19 cellular contexts compared by ENCODE assay signal in the genomic region with DNA sequence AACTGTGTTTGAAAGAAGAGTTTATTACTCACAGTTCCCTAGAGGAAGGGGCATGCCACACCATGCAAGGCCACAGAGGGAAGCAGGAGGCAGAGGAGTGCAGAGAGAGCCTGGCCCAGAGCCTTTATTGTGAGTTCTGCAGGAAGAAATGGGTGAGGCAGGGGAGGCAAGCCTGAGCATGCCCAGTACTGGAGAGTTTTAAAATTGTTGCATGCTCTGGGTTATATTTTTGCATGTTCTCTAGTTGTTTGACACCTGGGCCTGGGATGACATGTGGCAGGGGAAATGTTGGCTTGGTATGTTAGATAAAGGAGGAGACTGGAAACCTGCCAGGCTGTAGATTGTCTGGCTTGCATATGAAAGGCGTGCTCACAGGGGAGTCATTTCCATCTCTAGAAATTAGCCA. TPM values are rescaled to one million over a fixed set of nuclear protein-coding genes. Genes with fewer than 3 reads are reported as not detected.
A peak's percentile ranks its signal among the peaks of the same experiment; 100 is the strongest.
DNase-seq lines count a peak whose midpoint lies in the region; ATAC-seq and TF ChIP-seq lines count a peak whose summit lies in the region.
"Had no signal": no experiment of that assay in that cellular context is flagged by ENCODE, and none has a peak within 500 bp of the region (broad histone marks: within the 10 kb centered on the region; RNA-seq: fewer than 3 reads in every experiment).

No MANE protein-coding gene starts in this region.

- no peak overlapping the region for H3K4me3 Mint-ChIP-seq in mesothelial cell of epicardium
- H3K4me3 Mint-ChIP-seq: activated naive CD4-positive, alpha-beta T cell treated with anti-CD3 and anti-CD28 coated beads, Interleukin-2, amount 50 U/mL, for 24 hours; activated T-cell treated with anti-CD3 and anti-CD28 coated beads, Interleukin-2, amount 50 U/mL, for 4 hours had no signal

- peak; percentile 17 for DNase-seq in COLO668 (lab: John Stamatoyannopoulos, UW; ENCODE audit: unreplicated experiment)
- peak; percentile 14 for DNase-seq in HFF-Myc (ENCODE audit: extremely low read depth, low read depth)
- peak; percentile 95 for DNase-seq in NCI-H2171 treated with DMSO at 0.1 percent for 48 hours (lab: John Stamatoyannopoulos, UW)
- DNase-seq in dermis blood vessel endothelial cell: peak; percentile 7
- DNase-seq in GM10266 (ENCODE audit: extremely low spot score): no peak
- DNase-seq in T-helper 1 cell: no peak
- no peak for DNase-seq in mesothelial cell of epicardium (ENCODE audit: low spot score in 2 of 2, unreplicated experiment in 2 of 2)
- DNase-seq: activated T-cell treated with anti-CD3 and anti-CD28 coated beads, Interleukin-2, amount 50 U/mL, for 4 hours; GF-D8; left ventricle myocardium inferior; MG63; pancreas; stimulated activated CD4-positive, alpha-beta T cell treated with anti-CD3 and anti-CD28 coated beads, Interleukin-4, amount 100 ng/mL, for 4 hours had no signal

- H3K9me3 Mint-ChIP-seq in mesothelial cell of epicardium: peaks cover 25% of the 10 kb centered on the region

- H3K4me3 ChIP-seq in HFF-Myc (replicated peaks; ENCODE audit: low read depth, low read length): no peak overlapping the region
- H3K4me3 ChIP-seq: left ventricle myocardium inferior, MG63, pancreas, SK-N-MC, skin epidermis, thoracic aorta had no signal

- no peaks in the 10 kb centered on the region for H3K36me3 Mint-ChIP-seq in mesothelial cell of epicardium
- H3K36me3 Mint-ChIP-seq: activated naive CD4-positive, alpha-beta T cell treated with anti-CD3 and anti-CD28 coated beads, Interleukin-2, amount 50 U/mL, for 24 hours had no signal

- ATAC-seq in activated CD4-positive, CD25-positive, alpha-beta regulatory T cell treated with anti-CD3 and anti-CD28 coated beads, Interleukin-2, amount 50 U/mL, for 24 hours: no peak
- ATAC-seq: activated T-cell treated with anti-CD3 and anti-CD28 coated beads, Interleukin-2, amount 50 U/mL, for 4 hours; pancreas had no signal

- no peak overlapping the region for H3K27ac Mint-ChIP-seq in mesothelial cell of epicardium
- H3K27ac Mint-ChIP-seq: activated naive CD4-positive, alpha-beta T cell treated with anti-CD3 and anti-CD28 coated beads, Interleukin-2, amount 50 U/mL, for 24 hours had no signal

- TF ChIP-seq CTCF in HFF-Myc (IDR thresholded peaks at IDR 0.05; ENCODE audit: low read depth, low read length, missing control alignments) (no peak), GM10266 (IDR thresholded peaks at IDR 0.05; ENCODE audit: control insufficient read depth, insufficient read depth, low read depth, missing control alignments) (no peak), mesothelial cell of epicardium (IDR thresholded peaks at IDR 0.05; ENCODE audit: unreplicated experiment) (no peak)

- peaks cover 34% of the 10 kb centered on the region for H3K27me3 Mint-ChIP-seq in mesothelial cell of epicardium (ENCODE audit: low read depth)
- H3K27me3 Mint-ChIP-seq: activated naive CD4-positive, alpha-beta T cell treated with anti-CD3 and anti-CD28 coated beads, Interleukin-2, amount 50 U/mL, for 24 hours had no signal

- H3K4me1 Mint-ChIP-seq in mesothelial cell of epicardium: peaks cover 2% of the 10 kb centered on the region
- H3K4me1 Mint-ChIP-seq: activated naive CD4-positive, alpha-beta T cell treated with anti-CD3 and anti-CD28 coated beads, Interleukin-2, amount 50 U/mL, for 24 hours had no signal

RNA-seq across cellular contexts. Expression of gene CRMP1, which starts 19.7 kb away (rescaled TPM):
- total RNA-seq in dermis blood vessel endothelial cell (0.34 and 0.37 TPM in 2 replicates), mesothelial cell of epicardium (14.6 to 16.5 TPM (median 15.7 TPM) in 3 replicates)
- total RNA-seq: HT-29 had no signal

Comparison
In these comparisons a context has a peak if more than half of its experiments do, and no peak if none do; other contexts are left out.
1. DNase-seq: peak in COLO668 (single experiment), HFF-Myc (single experiment), NCI-H2171 treated with DMSO at 0.1 percent for 48 hours (single experiment) and dermis blood vessel endothelial cell (single experiment); none in GM10266 (single experiment), T-helper 1 cell (0 of 5) and mesothelial cell of epicardium (0 of 2).
2. RNA of gene CRMP1, which starts 19.7 kb away (total RNA-seq): 14.6 to 16.5 TPM in mesothelial cell of epicardium; 0.34 to 0.37 TPM in dermis blood vessel endothelial cell; every median in the first group is over 10 times any median in the second.